In genomic region chr9:88942411-88942810, GRCh38 we compare ENCODE assay signal across 20 cellular contexts. TPM values are rescaled to one million over a fixed set of nuclear protein-coding genes. Genes with fewer than 3 reads are reported as not detected.
"Had no signal": no experiment of that assay in that cellular context is flagged by ENCODE, and none has a peak within 500 bp of the region (broad histone marks: within the 10 kb centered on the region; RNA-seq: fewer than 3 reads in every experiment).

No MANE protein-coding gene starts in this region.

- H3K4me3 ChIP-seq: dorsolateral prefrontal cortex, neural progenitor cell, prostate gland, sigmoid colon, spleen, testis, tibial artery, upper lobe of right lung, uterus had no signal

- H3K9ac ChIP-seq: neural progenitor cell had no signal

- H3K4me1 ChIP-seq: prostate gland, spleen, testis, tibial artery, upper lobe of right lung, uterus had no signal

- H3K27me3 ChIP-seq: dorsolateral prefrontal cortex, neural progenitor cell, sigmoid colon, spleen, testis, tibial artery, upper lobe of right lung, uterus had no signal

- DNase-seq: dorsolateral prefrontal cortex; effector CD4-positive, alpha-beta T cell; mesenchymal stem cell; midbrain; naive thymus-derived CD4-positive, alpha-beta T cell; right cardiac atrium; sigmoid colon; spleen; stimulated activated CD4-positive, alpha-beta T cell treated with anti-CD3 and anti-CD28 coated beads, Interleukin-4, amount 100 ng/mL, for 4 hours; stimulated activated naive CD8-positive, alpha-beta T cell treated with anti-CD3 and anti-CD28 coated beads, Interleukin-15, Interleukin-2, amounts not matched to agents 100 U/mL and 50 U/mL, for 24 hours; substantia nigra; testis; tibial artery; upper lobe of right lung; uterus had no signal

- H3K4me2 ChIP-seq: neural progenitor cell had no signal

- FAIRE-seq: colon, frontal cortex, keratinocyte had no signal

- H2AFZ ChIP-seq: neural progenitor cell had no signal

- H3K36me3 ChIP-seq: neural progenitor cell, prostate gland, sigmoid colon, spleen, tibial artery, upper lobe of right lung, uterus had no signal

- H3K27ac ChIP-seq: dorsolateral prefrontal cortex, neural progenitor cell, sigmoid colon, spleen, testis, tibial artery, upper lobe of right lung, uterus had no signal

- H3K9me3 ChIP-seq: prostate gland, sigmoid colon, spleen, testis, tibial artery, upper lobe of right lung, uterus had no signal

RNA-seq across cellular contexts. Expression of gene S1PR3, which starts 48.9 kb away (rescaled TPM):
- polyA plus RNA-seq: naive thymus-derived CD4-positive, alpha-beta T cell had no signal
